1 cellular context compared by ENCODE assay signal in the genomic region with DNA sequence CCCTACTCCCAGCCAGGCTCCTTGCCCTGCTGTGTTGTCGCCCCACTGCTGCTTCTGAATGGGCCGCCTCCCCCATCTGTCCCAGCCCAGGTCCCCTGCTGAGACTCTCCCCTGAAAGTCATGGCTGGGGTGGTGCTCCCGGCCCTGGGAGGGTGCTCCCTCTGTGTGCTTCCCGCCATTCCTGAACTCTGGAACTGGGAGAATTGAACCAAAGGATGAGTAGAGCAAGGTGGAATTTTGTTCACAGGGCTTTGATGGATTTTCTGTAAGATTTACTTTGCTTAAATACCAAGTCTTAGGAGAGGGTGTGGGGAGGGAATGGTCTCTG.
TF ChIP-seq lines count a peak whose summit lies in the region.

No MANE protein-coding gene starts in this region.

TF ChIP-seq in liver, 16 proteins besides CTCF, POLR2A, EP300 and RAD21:
- no peak for TF ChIP-seq JUND (IDR thresholded peaks at IDR 0.05)
- TF ChIP-seq NR2F2 (IDR thresholded peaks at IDR 0.05) = no peak
- TF ChIP-seq FOXA1 (IDR thresholded peaks at IDR 0.05) = no peak
- TF ChIP-seq SP1 (IDR thresholded peaks at IDR 0.05) = no peak
TF ChIP-seq in liver: peak in this region for 0.
